In genomic region chr1:201675143-201675542, GRCh38 we compare ENCODE assay signal across 17 cellular contexts.
DNase-seq lines count a peak whose midpoint lies in the region; ATAC-seq and TF ChIP-seq lines count a peak whose summit lies in the region.
"Had no signal": no experiment of that assay in that cellular context is flagged by ENCODE, and none has a peak within 500 bp of the region (broad histone marks: within the 10 kb centered on the region; RNA-seq: fewer than 3 reads in every experiment).

No MANE protein-coding gene starts in this region.

- H3K27me3 Mint-ChIP-seq in WTC11 (ENCODE audit: low read depth): no peaks in the 10 kb centered on the region
- H3K27me3 Mint-ChIP-seq in type B pancreatic cell: no peaks in the 10 kb centered on the region

- DNase-seq in NCI-H2196 (lab: John Stamatoyannopoulos, UW; ENCODE audit: unreplicated experiment) (peak; percentile 28), NCI-H2196 treated with DMSO at 0.1 percent for 48 hours (lab: John Stamatoyannopoulos, UW; ENCODE audit: unreplicated experiment) (no peak), WTC11 (ENCODE audit: low spot score) (no peak), left lobe of liver (ENCODE audit: low spot score) (no peak), type B pancreatic cell (ENCODE audit: extremely low spot score, unreplicated experiment) (no peak), prostate gland (ENCODE audit: low spot score) (no peak)
- no peak for DNase-seq in stimulated activated naive CD4-positive, alpha-beta T cell treated with Interleukin-2 at 50 U/mL for 16 hours (lab: John Stamatoyannopoulos, UW)
- DNase-seq: 8988T; activated CD4-positive, alpha-beta T cell treated with anti-CD3 and anti-CD28 coated beads for 1 hour; colonic mucosa; DMS153; NCI-H748 treated with DMSO at 0.1 percent for 48 hours; nephron progenitor cell; SHP77; small intestine had no signal

- WGBS in prostate gland: 67% methylated on average over 5 of the region's 5 CpGs

- H3K4me3 Mint-ChIP-seq in WTC11 (no peak overlapping the region), type B pancreatic cell (no peak overlapping the region)

- CTCF ChIA-PET in WTC11 (lab: Charles Lee): interaction anchor here (0.6 kb wide), 1 partner anchor 36 kb away, joined by 4 read pairs; no protein-coding TSS in a partner anchor

- TF ChIP-seq POLR2A in prostate gland (IDR thresholded peaks at IDR 0.05): no peak

- H3K27me3 ChIP-seq in prostate gland (replicated peaks; ENCODE audit: insufficient read depth): no peaks in the 10 kb centered on the region
- H3K27me3 ChIP-seq: colonic mucosa had no signal

- no peak overlapping the region for H3K27ac ChIP-seq in prostate gland

- H3K9me3 Mint-ChIP-seq in WTC11 (peaks cover 3% of the 10 kb centered on the region), type B pancreatic cell (peaks cover 4% of the 10 kb centered on the region)

- intact Hi-C loops in prostate gland (cut with DNase I): no loop called here

- H3K36me3 Mint-ChIP-seq in WTC11 (peaks cover 3% of the 10 kb centered on the region), type B pancreatic cell (peaks cover 3% of the 10 kb centered on the region)

- peaks cover 59% of the 10 kb centered on the region for H3K4me1 Mint-ChIP-seq in WTC11
- H3K4me1 Mint-ChIP-seq in type B pancreatic cell (ENCODE audit: unreplicated experiment): peaks cover 59% of the 10 kb centered on the region

- ATAC-seq in WTC11 (no peak), left lobe of liver (peak; percentile 54), GM18870 (IDR thresholded peaks at IDR 0.05; ENCODE audit: unreplicated experiment) (no peak)
- ATAC-seq: GM12878 had no signal

- H3K4me1 ChIP-seq in prostate gland (replicated peaks): no peaks in the 10 kb centered on the region

- no peaks in the 10 kb centered on the region for H3K9me3 ChIP-seq in prostate gland
- H3K9me3 ChIP-seq: colonic mucosa had no signal

- no peak overlapping the region for H3K4me3 ChIP-seq in prostate gland
- H3K4me3 ChIP-seq: colonic mucosa, GM12878 had no signal

- H3K36me3 ChIP-seq in prostate gland: no peaks in the 10 kb centered on the region
- H3K36me3 ChIP-seq: colonic mucosa had no signal

- H3K27ac Mint-ChIP-seq in WTC11: peak overlapping the region; percentile 84
- H3K27ac Mint-ChIP-seq in type B pancreatic cell: peak overlapping the region; percentile 21

- POLR2A ChIA-PET in WTC11 (lab: Charles Lee): no interaction called here

- TF ChIP-seq CTCF in WTC11 (IDR thresholded peaks at IDR 0.05): no peak
- TF ChIP-seq CTCF in type B pancreatic cell (conservative IDR thresholded peaks at IDR 0.05): no peak
- no peak for TF ChIP-seq CTCF in prostate gland (IDR thresholded peaks at IDR 0.05)

TF ChIP-seq in WTC11, 78 proteins besides CTCF, POLR2A, EP300 and RAD21:
- no peak for TF ChIP-seq NFE2L1 (CRISPR knock-in tag; IDR thresholded peaks at IDR 0.05)
- no peak for TF ChIP-seq ATF1 (CRISPR knock-in tag; IDR thresholded peaks at IDR 0.05)
- TF ChIP-seq MYBL2 (CRISPR knock-in tag; IDR thresholded peaks at IDR 0.05): no peak
- no peak for TF ChIP-seq CREM (CRISPR knock-in tag; IDR thresholded peaks at IDR 0.05)
